In the genomic region with DNA sequence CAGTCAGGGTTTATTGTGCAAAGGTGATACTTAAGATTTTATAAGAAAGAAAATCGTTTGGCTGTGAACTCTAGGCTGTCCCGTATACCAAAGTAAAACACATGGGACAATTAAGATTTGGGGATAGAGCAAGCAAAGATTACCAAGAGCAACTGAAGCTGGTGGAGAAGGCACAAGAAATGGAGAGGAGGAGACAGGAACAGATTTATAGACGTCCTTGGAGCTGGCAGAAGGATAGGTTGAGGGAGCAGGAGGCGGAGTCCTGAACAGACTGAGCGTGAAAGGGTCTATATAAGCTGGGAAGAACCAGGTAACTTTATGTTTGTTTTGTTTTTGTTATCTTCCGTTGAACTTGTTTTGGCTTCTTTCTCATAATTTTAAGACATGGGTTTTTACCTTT, we compare ENCODE assay signal across 2 cellular contexts.
TF ChIP-seq lines count a peak whose summit lies in the region.

No MANE protein-coding gene starts in this region.

TF ChIP-seq in GM23338, 12 proteins besides CTCF, POLR2A, EP300 and RAD21 (continued from another document):
- TF ChIP-seq, protein P1, sequence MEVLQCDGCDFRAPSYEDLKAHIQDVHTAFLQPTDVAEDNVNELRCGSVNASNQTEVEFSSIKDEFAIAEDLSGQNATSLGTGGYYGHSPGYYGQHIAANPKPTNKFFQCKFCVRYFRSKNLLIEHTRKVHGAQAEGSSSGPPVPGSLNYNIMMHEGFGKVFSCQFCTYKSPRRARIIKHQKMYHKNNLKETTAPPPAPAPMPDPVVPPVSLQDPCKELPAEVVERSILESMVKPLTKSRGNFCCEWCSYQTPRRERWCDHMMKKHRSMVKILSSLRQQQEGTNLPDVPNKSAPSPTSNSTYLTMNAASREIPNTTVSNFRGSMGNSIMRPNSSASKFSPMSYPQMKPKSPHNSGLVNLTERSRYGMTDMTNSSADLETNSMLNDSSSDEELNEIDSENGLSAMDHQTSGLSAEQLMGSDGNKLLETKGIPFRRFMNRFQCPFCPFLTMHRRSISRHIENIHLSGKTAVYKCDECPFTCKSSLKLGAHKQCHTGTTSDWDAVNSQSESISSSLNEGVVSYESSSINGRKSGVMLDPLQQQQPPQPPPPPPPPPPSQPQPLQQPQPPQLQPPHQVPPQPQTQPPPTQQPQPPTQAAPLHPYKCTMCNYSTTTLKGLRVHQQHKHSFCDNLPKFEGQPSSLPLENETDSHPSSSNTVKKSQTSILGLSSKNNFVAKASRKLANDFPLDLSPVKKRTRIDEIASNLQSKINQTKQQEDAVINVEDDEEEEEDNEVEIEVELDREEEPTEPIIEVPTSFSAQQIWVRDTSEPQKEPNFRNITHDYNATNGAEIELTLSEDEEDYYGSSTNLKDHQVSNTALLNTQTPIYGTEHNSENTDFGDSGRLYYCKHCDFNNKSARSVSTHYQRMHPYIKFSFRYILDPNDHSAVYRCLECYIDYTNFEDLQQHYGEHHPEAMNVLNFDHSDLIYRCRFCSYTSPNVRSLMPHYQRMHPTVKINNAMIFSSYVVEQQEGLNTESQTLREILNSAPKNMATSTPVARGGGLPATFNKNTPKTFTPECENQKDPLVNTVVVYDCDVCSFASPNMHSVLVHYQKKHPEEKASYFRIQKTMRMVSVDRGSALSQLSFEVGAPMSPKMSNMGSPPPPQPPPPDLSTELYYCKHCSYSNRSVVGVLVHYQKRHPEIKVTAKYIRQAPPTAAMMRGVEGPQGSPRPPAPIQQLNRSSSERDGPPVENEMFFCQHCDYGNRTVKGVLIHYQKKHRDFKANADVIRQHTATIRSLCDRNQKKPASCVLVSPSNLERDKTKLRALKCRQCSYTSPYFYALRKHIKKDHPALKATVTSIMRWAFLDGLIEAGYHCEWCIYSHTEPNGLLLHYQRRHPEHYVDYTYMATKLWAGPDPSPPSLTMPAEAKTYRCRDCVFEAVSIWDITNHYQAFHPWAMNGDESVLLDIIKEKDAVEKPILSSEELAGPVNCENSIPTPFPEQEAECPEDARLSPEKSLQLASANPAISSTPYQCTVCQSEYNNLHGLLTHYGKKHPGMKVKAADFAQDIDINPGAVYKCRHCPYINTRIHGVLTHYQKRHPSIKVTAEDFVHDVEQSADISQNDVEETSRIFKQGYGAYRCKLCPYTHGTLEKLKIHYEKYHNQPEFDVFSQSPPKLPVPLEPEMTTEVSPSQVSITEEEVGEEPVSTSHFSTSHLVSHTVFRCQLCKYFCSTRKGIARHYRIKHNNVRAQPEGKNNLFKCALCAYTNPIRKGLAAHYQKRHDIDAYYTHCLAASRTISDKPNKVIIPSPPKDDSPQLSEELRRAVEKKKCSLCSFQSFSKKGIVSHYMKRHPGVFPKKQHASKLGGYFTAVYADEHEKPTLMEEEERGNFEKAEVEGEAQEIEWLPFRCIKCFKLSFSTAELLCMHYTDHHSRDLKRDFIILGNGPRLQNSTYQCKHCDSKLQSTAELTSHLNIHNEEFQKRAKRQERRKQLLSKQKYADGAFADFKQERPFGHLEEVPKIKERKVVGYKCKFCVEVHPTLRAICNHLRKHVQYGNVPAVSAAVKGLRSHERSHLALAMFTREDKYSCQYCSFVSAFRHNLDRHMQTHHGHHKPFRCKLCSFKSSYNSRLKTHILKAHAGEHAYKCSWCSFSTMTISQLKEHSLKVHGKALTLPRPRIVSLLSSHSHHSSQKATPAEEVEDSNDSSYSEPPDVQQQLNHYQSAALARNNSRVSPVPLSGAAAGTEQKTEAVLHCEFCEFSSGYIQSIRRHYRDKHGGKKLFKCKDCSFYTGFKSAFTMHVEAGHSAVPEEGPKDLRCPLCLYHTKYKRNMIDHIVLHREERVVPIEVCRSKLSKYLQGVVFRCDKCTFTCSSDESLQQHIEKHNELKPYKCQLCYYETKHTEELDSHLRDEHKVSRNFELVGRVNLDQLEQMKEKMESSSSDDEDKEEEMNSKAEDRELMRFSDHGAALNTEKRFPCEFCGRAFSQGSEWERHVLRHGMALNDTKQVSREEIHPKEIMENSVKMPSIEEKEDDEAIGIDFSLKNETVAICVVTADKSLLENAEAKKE (CRISPR knock-in tag; IDR thresholded peaks at IDR 0.05), result no peak
- TF ChIP-seq ZNF114 (CRISPR knock-in tag; IDR thresholded peaks at IDR 0.05), result no peak
TF ChIP-seq in GM23338: peak in this region for 0.

TF ChIP-seq in K562, 482 proteins besides CTCF, POLR2A, EP300 and RAD21 (continued from another document):
- TF ChIP-seq, protein P2, sequence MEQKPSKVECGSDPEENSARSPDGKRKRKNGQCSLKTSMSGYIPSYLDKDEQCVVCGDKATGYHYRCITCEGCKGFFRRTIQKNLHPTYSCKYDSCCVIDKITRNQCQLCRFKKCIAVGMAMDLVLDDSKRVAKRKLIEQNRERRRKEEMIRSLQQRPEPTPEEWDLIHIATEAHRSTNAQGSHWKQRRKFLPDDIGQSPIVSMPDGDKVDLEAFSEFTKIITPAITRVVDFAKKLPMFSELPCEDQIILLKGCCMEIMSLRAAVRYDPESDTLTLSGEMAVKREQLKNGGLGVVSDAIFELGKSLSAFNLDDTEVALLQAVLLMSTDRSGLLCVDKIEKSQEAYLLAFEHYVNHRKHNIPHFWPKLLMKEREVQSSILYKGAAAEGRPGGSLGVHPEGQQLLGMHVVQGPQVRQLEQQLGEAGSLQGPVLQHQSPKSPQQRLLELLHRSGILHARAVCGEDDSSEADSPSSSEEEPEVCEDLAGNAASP (IDR thresholded peaks at IDR 0.05), result no peak
- no peak for TF ChIP-seq SMAD3 (CRISPR knock-in tag; conservative IDR thresholded peaks at IDR 0.05)
- TF ChIP-seq CBX8 (IDR thresholded peaks at IDR 0.05; ENCODE audit: borderline replicate concordance, extremely low read depth, low read depth, low read length, poor library complexity, severe bottlenecking), result peak; percentile 20
- TF ChIP-seq PTRF (tag; IDR thresholded peaks at IDR 0.05), result no peak
